ENCODE assay signal across 9 cellular contexts in the genomic region with DNA sequence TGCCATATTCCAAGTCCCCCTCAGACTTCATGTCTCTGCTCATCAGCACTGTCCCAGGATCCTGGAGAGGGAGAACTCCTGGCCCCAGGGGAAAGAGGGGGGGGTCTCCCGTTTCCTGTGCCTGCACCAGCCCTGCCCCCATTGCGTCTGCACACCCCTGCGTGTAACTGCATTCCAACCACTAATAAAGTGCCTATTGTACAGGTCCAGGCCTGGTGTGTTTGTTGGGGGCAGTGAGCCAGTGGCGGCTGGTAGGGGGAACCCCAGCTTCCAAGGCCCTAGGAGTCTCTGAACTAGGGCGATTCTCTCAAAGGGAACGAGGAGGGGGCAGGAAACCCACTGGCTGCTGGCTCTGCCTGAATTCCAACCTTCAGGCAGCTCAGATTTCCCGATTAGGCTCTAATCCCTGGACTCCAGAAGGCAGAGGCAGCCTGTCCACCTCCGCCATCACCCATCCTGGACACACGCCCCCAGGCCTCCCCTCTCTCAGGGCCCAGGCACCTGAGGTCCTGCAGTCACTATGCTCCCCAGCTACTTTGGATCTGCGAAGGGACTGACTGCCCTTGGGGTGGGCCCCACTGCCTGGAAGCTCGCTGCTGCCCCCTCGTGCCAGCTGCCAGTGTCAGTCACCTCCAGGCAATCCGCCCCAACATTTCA. TPM values are rescaled to one million over a fixed set of nuclear protein-coding genes. Genes with fewer than 3 reads are reported as not detected.
DNase-seq lines count a peak whose midpoint lies in the region; ATAC-seq lines count a peak whose summit lies in the region.
"Had no signal": no experiment of that assay in that cellular context is flagged by ENCODE, and none has a peak within 500 bp of the region (broad histone marks: within the 10 kb centered on the region; RNA-seq: fewer than 3 reads in every experiment).

No MANE protein-coding gene starts in this region.

- H3K9ac ChIP-seq in HUES6 (ENCODE audit: low read length), result peak overlapping the region; percentile 28

- H3K4me3 ChIP-seq in HUES6 (ENCODE audit: low read depth, low read length), result no peak overlapping the region

- peaks cover 26% of the 10 kb centered on the region for H3K4me1 ChIP-seq in HUES6 (ENCODE audit: control insufficient read depth, insufficient read depth, low read length)

- H3K36me3 ChIP-seq in HUES6 (ENCODE audit: control insufficient read depth, insufficient read depth, low read length), result peaks cover 39% of the 10 kb centered on the region

- H3K27me3 ChIP-seq in HUES6 (ENCODE audit: control insufficient read depth, insufficient read depth, low read length), result no peaks in the 10 kb centered on the region

- peak; percentile 58 for DNase-seq in CMK (ENCODE audit: low read depth)
- DNase-seq in OCI-M2 (lab: John Stamatoyannopoulos, UW; ENCODE audit: unreplicated experiment), result peak; percentile 97
- peak; percentile 83 for DNase-seq in activated T-cell treated with anti-CD3 and anti-CD28 coated beads for 4 hours
- no peak for DNase-seq in epithelial cell of prostate (ENCODE audit: low read depth, low spot score)
- peak; percentile 83 for DNase-seq in mucosa of gallbladder (ENCODE audit: low spot score)
- DNase-seq in stimulated activated CD8-positive, alpha-beta memory T cell treated with anti-CD3 and anti-CD28 coated beads, Interleukin-7, amount 100 ng/mL, for 1 hour (ENCODE audit: low read depth in 2 of 2), result peak; percentile 72 to 76

- 0 out of 2 replicates have a peak overlapping the region, but pooled peaks have one; percentile 10 for H3K27ac ChIP-seq in HUES6 (ENCODE audit: low read depth, low read length)
- peak overlapping the region; percentile 25 for H3K27ac ChIP-seq in epithelial cell of prostate

- no peaks in the 10 kb centered on the region for H3K9me3 ChIP-seq in HUES6 (ENCODE audit: control insufficient read depth, insufficient read depth, low read depth, low read length)

- no peak for ATAC-seq in GM19395 (IDR thresholded peaks at IDR 0.05; ENCODE audit: unreplicated experiment)

RNA-seq across cellular contexts. Expression of gene ILF3, which starts 9.7 kb away (rescaled TPM):
- total RNA-seq in mucosa of gallbladder, result 162 TPM

RNA-seq across cellular contexts. Expression of gene SLC44A2, which starts 19.1 kb away (rescaled TPM):
- total RNA-seq in mucosa of gallbladder, result 223 TPM

RNA-seq across cellular contexts. Expression of gene QTRT1, which starts 56.8 kb away (rescaled TPM):
- 48.2 TPM for total RNA-seq in mucosa of gallbladder

RNA-seq across cellular contexts. Expression of gene AP1M2, which starts 57.4 kb away (rescaled TPM):
- total RNA-seq in mucosa of gallbladder, result 88.3 TPM
- total RNA-seq: activated CD8-positive, alpha-beta memory T cell treated with anti-CD3 and anti-CD28 coated beads for 36 hours had no signal
